In genomic region chr17:418421-418751, GRCh38 we compare ENCODE assay signal across 15 cellular contexts. TPM values are rescaled to one million over a fixed set of nuclear protein-coding genes. Genes with fewer than 3 reads are reported as not detected.
DNase-seq lines count a peak whose midpoint lies in the region; ATAC-seq, FAIRE-seq and TF ChIP-seq lines count a peak whose summit lies in the region.
"Had no signal": no experiment of that assay in that cellular context is flagged by ENCODE, and none has a peak within 500 bp of the region (broad histone marks: within the 10 kb centered on the region; RNA-seq: fewer than 3 reads in every experiment).

No MANE protein-coding gene starts in this region.

- peaks cover 10% of the 10 kb centered on the region for H3K79me2 ChIP-seq in GM12878 (ENCODE audit: control insufficient read depth, insufficient read depth, low read length)
- H3K79me2 ChIP-seq in GM23338 (replicated peaks; ENCODE audit: insufficient read depth), result no peaks in the 10 kb centered on the region

- intact Hi-C loops in GM12878 (cut with micrococcal nuclease; ENCODE audit: unreplicated experiment), result no loop called here

- no peaks in the 10 kb centered on the region; the same call in 2 of the 3 replicates for H3K9me3 ChIP-seq in GM12878 (replicated peaks; ENCODE audit: control insufficient read depth, insufficient read depth, low read length)
- H3K9me3 ChIP-seq: upper lobe of left lung had no signal

- no peak overlapping the region for H3K9ac ChIP-seq in GM12878 (ENCODE audit: control insufficient read depth, insufficient read depth, low read length)
- H3K9ac ChIP-seq: KMS-11 had no signal

- CTCF ChIA-PET in activated CD4-positive, alpha-beta T cell treated with anti-CD3 and anti-CD28 coated beads, Interleukin-2, amount 10 ng/mL, durations not matched to agents 7 days and 5 days (lab: Charles Lee), result interaction anchor here (1.0 to 1.6 kb wide), 4 partner anchors 120 to 578 kb away, joined by 3 to 5 read pairs (median 3); partner anchors contain the start of gene TIMM22
- CTCF ChIA-PET in GM12878 (lab: Yijun Ruan, JAX), result no interaction called here

- TF ChIP-seq EP300 in GM12878 (IDR thresholded peaks at IDR 0.05; ENCODE audit: borderline replicate concordance in 1 of 2, control insufficient read depth in 1 of 2, low read depth in 2 of 2, low read length in 2 of 2), result no peak

- H3K4me2 ChIP-seq in GM12878 (ENCODE audit: control insufficient read depth, insufficient read depth), result no peak overlapping the region
- H3K4me2 ChIP-seq in GM23338, result no peak overlapping the region
- H3K4me2 ChIP-seq: KMS-11 had no signal

- no peaks in the 10 kb centered on the region for H3K9me2 ChIP-seq in GM23338 (ENCODE audit: insufficient read depth)

- RAD21 ChIA-PET in GM12878 (lab: Charles Lee; ENCODE audit: unreplicated experiment), result interaction anchor here (0.5 to 0.7 kb wide), 2 partner anchors 85 to 282 kb away, joined by 3 to 4 read pairs; no protein-coding TSS in a partner anchor

- H3K4me3 ChIP-seq in GM12878 (no peak overlapping the region), GM23338 (no peak overlapping the region)
- H3K4me3 ChIP-seq: upper lobe of left lung had no signal

- H3K36me3 Mint-ChIP-seq in activated CD4-positive, alpha-beta T cell treated with anti-CD3 and anti-CD28 coated beads, Interleukin-2, amount 10 ng/mL, durations not matched to agents 7 days and 5 days (ENCODE audit: low read depth), result peaks cover 24% of the 10 kb centered on the region
- peaks cover 7% of the 10 kb centered on the region for H3K36me3 Mint-ChIP-seq in GM23338 (ENCODE audit: low read depth)

- no peaks in the 10 kb centered on the region for H3F3A ChIP-seq in GM23338 (replicated peaks; ENCODE audit: low read depth)

- TF ChIP-seq CTCF in GM12878 (IDR thresholded peaks at IDR 0.05 in 2 of 3, conservative IDR thresholded peaks at IDR 0.05 in 1 of 3; ENCODE audit: control insufficient read depth in 2 of 3, extremely low read depth in 1 of 3, insufficient read depth in 1 of 3, low read depth in 3 of 3, low read length in 3 of 3) (no peak), GM23338 (conservative IDR thresholded peaks at IDR 0.05; ENCODE audit: low read depth in 2 of 2) (no peak)

- DNase-seq in activated CD4-positive, CD25-positive, alpha-beta regulatory T cell treated with anti-CD3 and anti-CD28 coated beads, Interleukin-2, amount 50 U/mL, for 72 hours, result no peak
- DNase-seq in activated CD4-positive, alpha-beta T cell treated with anti-CD3 and anti-CD28 coated beads, Interleukin-2, amount 10 ng/mL, durations not matched to agents 7 days and 5 days, result peak; percentile 74
- DNase-seq in GM12878 (ENCODE audit: low read depth, low spot score) (no peak), NCI-H510A treated with DMSO at 0.1 percent for 48 hours (lab: John Stamatoyannopoulos, UW) (no peak), GM23338 (ENCODE audit: low spot score) (no peak)
- DNase-seq in stimulated activated naive CD8-positive, alpha-beta T cell treated with anti-CD3 and anti-CD28 coated beads, Interleukin-15, Interleukin-2, amounts not matched to agents 100 U/mL and 50 U/mL, for 24 hours, result peak; percentile 47
- DNase-seq: 8988T, cerebellar nuclear complex, NCI-H226, Right ventricle myocardium superior, upper lobe of left lung had no signal

- H3K4me3 Mint-ChIP-seq in activated CD4-positive, alpha-beta T cell treated with anti-CD3 and anti-CD28 coated beads, Interleukin-2, amount 10 ng/mL, durations not matched to agents 7 days and 5 days, result peak overlapping the region; percentile 88
- H3K4me3 Mint-ChIP-seq in GM23338, result no peak overlapping the region

- no peak for TF ChIP-seq POLR2A in GM12878 (IDR thresholded peaks at IDR 0.05; ENCODE audit: low read depth, low read length)

- in situ Hi-C loops in GM12878 (cut with MboI), result no loop called here

- SMC1A ChIA-PET in GM12878 (lab: Charles Lee; ENCODE audit: uncharacterized antibody, unreplicated experiment), result no interaction called here

- H3K9me3 Mint-ChIP-seq in activated CD4-positive, alpha-beta T cell treated with anti-CD3 and anti-CD28 coated beads, Interleukin-2, amount 10 ng/mL, durations not matched to agents 7 days and 5 days, result no peaks in the 10 kb centered on the region
- H3K9me3 Mint-ChIP-seq in GM23338, result no peaks in the 10 kb centered on the region

- peaks cover 28% of the 10 kb centered on the region for H3K4me1 ChIP-seq in GM12878 (ENCODE audit: control insufficient read depth, insufficient read depth, low read length)
- peaks cover 9% of the 10 kb centered on the region; the same call in 1 of the 2 replicates for H3K4me1 ChIP-seq in GM23338 (ENCODE audit: insufficient read depth)
- H3K4me1 ChIP-seq: upper lobe of left lung had no signal

- peaks cover 84% of the 10 kb centered on the region for H3K4me1 Mint-ChIP-seq in activated CD4-positive, alpha-beta T cell treated with anti-CD3 and anti-CD28 coated beads, Interleukin-2, amount 10 ng/mL, durations not matched to agents 7 days and 5 days
- peaks cover 11% of the 10 kb centered on the region; the same call in 2 of the 3 replicates for H3K4me1 Mint-ChIP-seq in GM23338

- POLR2A ChIA-PET in activated CD4-positive, alpha-beta T cell treated with anti-CD3 and anti-CD28 coated beads, Interleukin-2, amount 10 ng/mL, durations not matched to agents 7 days and 5 days (lab: Charles Lee), result no interaction called here
- POLR2A ChIA-PET in GM12878 (lab: Charles Lee), result no interaction called here

- no peak for TF ChIP-seq RAD21 in GM12878 (IDR thresholded peaks at IDR 0.05; ENCODE audit: insufficient read depth, low read depth, low read length)

- H3K36me3 ChIP-seq in GM12878 (ENCODE audit: control insufficient read depth in 2 of 2, insufficient read depth in 2 of 2, low read length in 1 of 2) (no peaks in the 10 kb centered on the region), GM23338 (ENCODE audit: insufficient read depth) (no peaks in the 10 kb centered on the region)

- H3K27ac ChIP-seq in GM12878 (ENCODE audit: control insufficient read depth, insufficient read depth), result no peak overlapping the region
- no peak overlapping the region for H3K27ac ChIP-seq in GM23338 (ENCODE audit: low read depth)
- H3K27ac ChIP-seq: KMS-11, upper lobe of left lung had no signal

- peak; percentile 77 for FAIRE-seq in GM12878 (lab: Jason Lieb, UNC)
- FAIRE-seq: H1 had no signal

- H3K27ac Mint-ChIP-seq in activated CD4-positive, alpha-beta T cell treated with anti-CD3 and anti-CD28 coated beads, Interleukin-2, amount 10 ng/mL, durations not matched to agents 7 days and 5 days, result peak overlapping the region; percentile 98
- no peak overlapping the region; the same call in 1 of the 2 replicates for H3K27ac Mint-ChIP-seq in GM23338

- no peaks in the 10 kb centered on the region for H3K27me3 ChIP-seq in GM12878 (replicated peaks in 1 of 2; ENCODE audit: control insufficient read depth in 2 of 2, insufficient read depth in 2 of 2, low read length in 1 of 2)
- H3K27me3 ChIP-seq in GM23338 (ENCODE audit: insufficient read depth), result no peaks in the 10 kb centered on the region
- H3K27me3 ChIP-seq: upper lobe of left lung had no signal

- peak; percentile 47 to 53 for ATAC-seq in activated CD4-positive, CD25-positive, alpha-beta regulatory T cell treated with anti-CD3 and anti-CD28 coated beads, Interleukin-2, amount 50 U/mL, for 24 hours
- ATAC-seq in GM12878, result no peak
- peak; percentile 78 for ATAC-seq in stimulated activated naive CD8-positive, alpha-beta T cell treated with anti-CD3 and anti-CD28 coated beads, Interleukin-15, Interleukin-2, amounts not matched to agents 100 U/mL and 50 U/mL, for 24 hours
- no peak for ATAC-seq in HG02852 (IDR thresholded peaks at IDR 0.05; ENCODE audit: unreplicated experiment)
- no peak for ATAC-seq in GM23338

- no TSS peak for BruUV-seq in GM12878 (replicated peaks; lab: Mats Ljungman, UMichigan)

- H4K20me1 ChIP-seq in GM12878 (ENCODE audit: control insufficient read depth, insufficient read depth), result no peaks in the 10 kb centered on the region
- no peaks in the 10 kb centered on the region for H4K20me1 ChIP-seq in GM23338 (replicated peaks; ENCODE audit: insufficient read depth)

- 54% methylated on average over 8 of the region's 8 CpGs for WGBS in GM12878 (ENCODE audit: insufficient coverage, insufficient replicate concordance, low lambda C conversion rate, missing lambda C conversion rate)

- H2AFZ ChIP-seq in GM12878 (ENCODE audit: control insufficient read depth, low read depth, low read length), result no peak overlapping the region; the same call in 1 of the 2 replicates
- H2AFZ ChIP-seq in GM23338, result no peak overlapping the region

- H3K27me3 Mint-ChIP-seq in activated CD4-positive, alpha-beta T cell treated with anti-CD3 and anti-CD28 coated beads, Interleukin-2, amount 10 ng/mL, durations not matched to agents 7 days and 5 days, result peaks cover 3% of the 10 kb centered on the region
- H3K27me3 Mint-ChIP-seq in GM23338 (ENCODE audit: insufficient read depth, low read depth, poor library complexity), result peaks cover 4% of the 10 kb centered on the region

TF ChIP-seq in GM12878, 131 proteins besides CTCF, POLR2A, EP300 and RAD21 (continues in another document):
- no peak for TF ChIP-seq HDAC6 (IDR thresholded peaks at IDR 0.05; ENCODE audit: unreplicated experiment)

RNA-seq across cellular contexts. Expression of gene RFLNB, which starts 27.4 kb away (rescaled TPM):
- 100 to 1,000 TPM in 1 of 2 experiments, 10 to 100 TPM in 1; 93.4 to 101 TPM for total RNA-seq in activated CD4-positive, alpha-beta T cell treated with anti-CD3 and anti-CD28 coated beads, Interleukin-2, amount 10 ng/mL, durations not matched to agents 7 days and 5 days
- 5.5 and 5.8 TPM in 2 replicates for total RNA-seq in GM12878 (2013; cell fraction: nucleolus; rRNA removed)
- 6.1 and 6.3 TPM in 2 replicates for total RNA-seq in GM12878 (2014; rRNA removed)
- 4.2 TPM in 2 replicates for total RNA-seq in GM12878 (2014; rRNA removed; fragmentation: Illumina TruSeq; extraction: Trizol)
- 5.6 and 6.1 TPM in 2 replicates for total RNA-seq in GM12878 (2021)
- polyA plus RNA-seq in GM12878 (2011; ENCODE audit: low read depth), result 2.7 TPM
- polyA plus RNA-seq in GM12878 (2011; rRNA removed), result 3.2 and 4.0 TPM in 2 replicates
- polyA plus RNA-seq in GM12878 (2011; cell fraction: cytosol; rRNA removed), result 4.4 and 4.5 TPM in 2 replicates
- 1.9 and 2.6 TPM in 2 replicates for polyA plus RNA-seq in GM12878 (2011; cell fraction: nucleus; rRNA removed)
- 4.1 and 7.7 TPM in 2 replicates for polyA plus RNA-seq in GM12878 (2012)
- 2.0 and 2.8 TPM in 2 replicates for polyA plus RNA-seq in GM12878 (2014; fragmentation: Illumina TruSeq; extraction: Trizol)
- polyA plus RNA-seq in GM12878 (2014; fragmentation: Nextera tagmentation; extraction: Ambion mirVana), result 1 to 10 TPM; 1.4 to 1.6 TPM
- 3.6 and 3.8 TPM in 2 replicates for polyA plus RNA-seq in GM12878 (2014; rRNA removed)
- polyA plus RNA-seq in GM12878 (2016; fragmentation: Nextera tagmentation; extraction: Ambion mirVana), result 1 to 10 TPM in 1 of 2 experiments, under 1 TPM in 1; 0.76 to 2.2 TPM
- polyA minus RNA-seq in GM12878 (2011; rRNA and poly(A)+ RNA removed), result 2.2 and 4.2 TPM in 2 replicates
- polyA minus RNA-seq in GM12878 (2011; cell fraction: cytosol; rRNA and poly(A)+ RNA removed), result 2.5 and 2.9 TPM in 2 replicates
- polyA minus RNA-seq in GM12878 (2011; cell fraction: nucleus; rRNA and poly(A)+ RNA removed), result 0.48 and 0.57 TPM in 2 replicates
- 59.2 and 59.9 TPM in 2 replicates for total RNA-seq in GM23338 (2014; rRNA removed; shearing (Covaris generic))
- polyA plus RNA-seq in GM23338 (2016; fragmentation: Nextera tagmentation; extraction: Ambion mirVana), result 40.7 and 49.4 TPM in 2 replicates

Comparison
In these comparisons a context has a peak if more than half of its experiments do, and no peak if none do; other contexts are left out.
1. ATAC-seq: peak in activated CD4-positive, CD25-positive, alpha-beta regulatory T cell treated with anti-CD3 and anti-CD28 coated beads, Interleukin-2, amount 50 U/mL, for 24 hours (2 of 2) and stimulated activated naive CD8-positive, alpha-beta T cell treated with anti-CD3 and anti-CD28 coated beads, Interleukin-15, Interleukin-2, amounts not matched to agents 100 U/mL and 50 U/mL, for 24 hours (single experiment); none in GM12878 (single experiment), HG02852 (single experiment) and GM23338 (single experiment).
2. DNase-seq: peak in activated CD4-positive, alpha-beta T cell treated with anti-CD3 and anti-CD28 coated beads, Interleukin-2, amount 10 ng/mL, durations not matched to agents 7 days and 5 days (single experiment) and stimulated activated naive CD8-positive, alpha-beta T cell treated with anti-CD3 and anti-CD28 coated beads, Interleukin-15, Interleukin-2, amounts not matched to agents 100 U/mL and 50 U/mL, for 24 hours (single experiment); none in activated CD4-positive, CD25-positive, alpha-beta regulatory T cell treated with anti-CD3 and anti-CD28 coated beads, Interleukin-2, amount 50 U/mL, for 72 hours (single experiment), GM12878 (single experiment), NCI-H510A treated with DMSO at 0.1 percent for 48 hours (single experiment) and GM23338 (single experiment).